In genomic region chr4:165580379-165580905, GRCh38 we compare ENCODE assay signal across 12 cellular contexts.
A peak's percentile ranks its signal among the peaks of the same experiment; 100 is the strongest.
DNase-seq lines count a peak whose midpoint lies in the region; ATAC-seq, FAIRE-seq and TF ChIP-seq lines count a peak whose summit lies in the region.
"Had no signal": no experiment of that assay in that cellular context is flagged by ENCODE, and none has a peak within 500 bp of the region (broad histone marks: within the 10 kb centered on the region; RNA-seq: fewer than 3 reads in every experiment).

No MANE protein-coding gene starts in this region.

- peak; percentile 76 for ATAC-seq in stimulated activated naive CD8-positive, alpha-beta T cell treated with anti-CD3 and anti-CD28 coated beads, Interleukin-15, Interleukin-2, amounts not matched to agents 100 U/mL and 50 U/mL, for 24 hours
- no peak for ATAC-seq in stimulated activated naive CD8-positive, alpha-beta T cell treated with anti-CD3 and anti-CD28 coated beads, Interleukin-15, amount 100 ng/mL, for 72 hours
- no peak for ATAC-seq in GM23338

- H3K9me3 Mint-ChIP-seq in stimulated activated naive CD8-positive, alpha-beta T cell treated with anti-CD3 and anti-CD28 coated beads, Interleukin-15, amount 100 ng/mL, for 72 hours, result no peaks in the 10 kb centered on the region
- H3K9me3 Mint-ChIP-seq in astrocyte (ENCODE audit: unreplicated experiment) (peaks cover 4% of the 10 kb centered on the region), GM23338 (no peaks in the 10 kb centered on the region)

- H3K4me2 ChIP-seq in astrocyte (ENCODE audit: low read length), result peak overlapping the region; percentile 54
- H3K4me2 ChIP-seq in GM23338, result no peak overlapping the region
- H3K4me2 ChIP-seq: KMS-11 had no signal

- H4K20me1 ChIP-seq in astrocyte (ENCODE audit: insufficient read depth, low read length) (no peaks in the 10 kb centered on the region), GM23338 (replicated peaks; ENCODE audit: insufficient read depth) (no peaks in the 10 kb centered on the region)

- no peaks in the 10 kb centered on the region for H3K27me3 Mint-ChIP-seq in stimulated activated naive CD8-positive, alpha-beta T cell treated with anti-CD3 and anti-CD28 coated beads, Interleukin-15, amount 100 ng/mL, for 72 hours
- H3K27me3 Mint-ChIP-seq in astrocyte (ENCODE audit: low read depth, unreplicated experiment) (no peaks in the 10 kb centered on the region), GM23338 (ENCODE audit: insufficient read depth, low read depth, poor library complexity) (no peaks in the 10 kb centered on the region)

- peak overlapping the region; percentile 69 for H3K27ac ChIP-seq in astrocyte (ENCODE audit: low read depth, low read length)
- H3K27ac ChIP-seq in right atrium auricular region, result peak overlapping the region; percentile 41 to 81
- no peak overlapping the region for H3K27ac ChIP-seq in GM23338 (ENCODE audit: low read depth)
- H3K27ac ChIP-seq: KMS-11, upper lobe of left lung had no signal

- H3K36me3 ChIP-seq in astrocyte (ENCODE audit: insufficient read depth, low read length) (no peaks in the 10 kb centered on the region), right atrium auricular region (no peaks in the 10 kb centered on the region), GM23338 (ENCODE audit: insufficient read depth) (no peaks in the 10 kb centered on the region)
- H3K36me3 ChIP-seq: upper lobe of left lung had no signal

- peak overlapping the region; percentile 2 for H2AFZ ChIP-seq in astrocyte (ENCODE audit: low read depth, low read length)
- H2AFZ ChIP-seq in GM23338, result no peak overlapping the region

- no peaks in the 10 kb centered on the region for H3F3A ChIP-seq in GM23338 (replicated peaks; ENCODE audit: low read depth)

- H3K4me1 ChIP-seq in astrocyte (ENCODE audit: insufficient read depth, low read length) (peaks cover 11% of the 10 kb centered on the region), right atrium auricular region (no peaks in the 10 kb centered on the region), GM23338 (ENCODE audit: insufficient read depth) (no peaks in the 10 kb centered on the region)
- H3K4me1 ChIP-seq: upper lobe of left lung had no signal

- no peak overlapping the region for H3K27ac Mint-ChIP-seq in stimulated activated naive CD8-positive, alpha-beta T cell treated with anti-CD3 and anti-CD28 coated beads, Interleukin-15, amount 100 ng/mL, for 72 hours
- H3K27ac Mint-ChIP-seq in astrocyte (ENCODE audit: unreplicated experiment) (peak overlapping the region; percentile 96), GM23338 (no peak overlapping the region)
- H3K27ac Mint-ChIP-seq: mesothelial cell of epicardium had no signal

- peaks cover 3% of the 10 kb centered on the region; the same call in 1 of the 2 replicates for H3K9me2 ChIP-seq in GM23338 (ENCODE audit: insufficient read depth)

- H3K9me3 ChIP-seq in astrocyte (ENCODE audit: insufficient read depth, low read depth, low read length), result no peaks in the 10 kb centered on the region
- H3K9me3 ChIP-seq in right atrium auricular region, result peaks cover 0 to under 1% of the 10 kb centered on the region in 2 donors
- H3K9me3 ChIP-seq: upper lobe of left lung had no signal

- H3K27me3 ChIP-seq in astrocyte (ENCODE audit: insufficient read depth, low read length) (no peaks in the 10 kb centered on the region), right atrium auricular region (no peaks in the 10 kb centered on the region), GM23338 (ENCODE audit: insufficient read depth) (no peaks in the 10 kb centered on the region)
- H3K27me3 ChIP-seq: upper lobe of left lung had no signal

- peak overlapping the region; percentile 51 for H3K9ac ChIP-seq in astrocyte (ENCODE audit: low read length)
- H3K9ac ChIP-seq: KMS-11 had no signal

- in situ Hi-C loops in KBM-7 (cut with MboI; ENCODE audit: low pct_unique_long_range_greater_than_20kb, low sequenced_read_pairs), result no loop called here

- H3K36me3 Mint-ChIP-seq in astrocyte (ENCODE audit: low read depth, unreplicated experiment) (no peaks in the 10 kb centered on the region), GM23338 (ENCODE audit: low read depth) (no peaks in the 10 kb centered on the region)
- H3K36me3 Mint-ChIP-seq: mesothelial cell of epicardium had no signal

- no peaks in the 10 kb centered on the region for H3K4me1 Mint-ChIP-seq in stimulated activated naive CD8-positive, alpha-beta T cell treated with anti-CD3 and anti-CD28 coated beads, Interleukin-15, amount 100 ng/mL, for 72 hours
- H3K4me1 Mint-ChIP-seq in astrocyte (ENCODE audit: low read depth, unreplicated experiment) (peaks cover 29% of the 10 kb centered on the region), GM23338 (peaks cover 8% of the 10 kb centered on the region; the same call in 1 of the 3 replicates)
- H3K4me1 Mint-ChIP-seq: mesothelial cell of epicardium had no signal

- FAIRE-seq in astrocyte (lab: Jason Lieb, UNC), result peak; percentile 20

- DNase-seq in stimulated activated naive CD8-positive, alpha-beta T cell treated with anti-CD3 and anti-CD28 coated beads, Interleukin-15, Interleukin-2, amounts not matched to agents 100 U/mL and 50 U/mL, for 24 hours, result no peak
- DNase-seq in stimulated activated naive CD8-positive, alpha-beta T cell treated with anti-CD3 and anti-CD28 coated beads, Interleukin-15, amount 100 ng/mL, for 72 hours, result no peak
- DNase-seq in astrocyte (ENCODE audit: low read depth) (peak; percentile 99), right atrium auricular region (ENCODE audit: low spot score) (peak; percentile 60), KBM-7 (no peak), GM23338 (ENCODE audit: low spot score) (no peak), SIG-M5 treated with dmso at 0.1 percent for 504 hours (lab: John Stamatoyannopoulos, UW; ENCODE audit: unreplicated experiment) (no peak)
- no peak for DNase-seq in stimulated activated CD4-positive, alpha-beta T cell treated with anti-CD3 and anti-CD28 coated beads, Interleukin-4, amount 100 ng/mL, for 24 hours
- DNase-seq: stimulated activated CD4-positive, alpha-beta T cell treated with anti-CD3 and anti-CD28 coated beads, Interleukin-2, amount 100 ng/mL, for 24 hours; upper lobe of left lung had no signal

- no peak for TF ChIP-seq CTCF in astrocyte (IDR thresholded peaks at IDR 0.05; ENCODE audit: insufficient read depth, low read depth, low read length)
- no peak for TF ChIP-seq CTCF in right atrium auricular region (IDR thresholded peaks at IDR 0.05)
- no peak for TF ChIP-seq CTCF in GM23338 (conservative IDR thresholded peaks at IDR 0.05; ENCODE audit: low read depth in 2 of 2)

- H3K79me2 ChIP-seq in astrocyte (ENCODE audit: insufficient read depth, low read length), result no peaks in the 10 kb centered on the region
- no peaks in the 10 kb centered on the region for H3K79me2 ChIP-seq in GM23338 (replicated peaks; ENCODE audit: insufficient read depth)

- H3K4me3 ChIP-seq in astrocyte (ENCODE audit: insufficient read depth, low read depth, low read length) (no peak overlapping the region), right atrium auricular region (no peak overlapping the region), GM23338 (no peak overlapping the region)
- H3K4me3 ChIP-seq: upper lobe of left lung had no signal

- no peak overlapping the region for H3K4me3 Mint-ChIP-seq in stimulated activated naive CD8-positive, alpha-beta T cell treated with anti-CD3 and anti-CD28 coated beads, Interleukin-15, amount 100 ng/mL, for 72 hours
- H3K4me3 Mint-ChIP-seq in astrocyte (ENCODE audit: unreplicated experiment) (no peak overlapping the region), GM23338 (no peak overlapping the region)
- H3K4me3 Mint-ChIP-seq: mesothelial cell of epicardium had no signal

Comparison
In these comparisons a context has a peak if more than half of its experiments do, and no peak if none do; other contexts are left out.
1. DNase-seq: peak in astrocyte (single experiment) and right atrium auricular region (single experiment); none in stimulated activated naive CD8-positive, alpha-beta T cell treated with anti-CD3 and anti-CD28 coated beads, Interleukin-15, Interleukin-2, amounts not matched to agents 100 U/mL and 50 U/mL, for 24 hours (single experiment), stimulated activated naive CD8-positive, alpha-beta T cell treated with anti-CD3 and anti-CD28 coated beads, Interleukin-15, amount 100 ng/mL, for 72 hours (0 of 2), stimulated activated CD4-positive, alpha-beta T cell treated with anti-CD3 and anti-CD28 coated beads, Interleukin-4, amount 100 ng/mL, for 24 hours (single experiment), KBM-7 (single experiment), GM23338 (single experiment) and SIG-M5 treated with dmso at 0.1 percent for 504 hours (single experiment).